Comparison of ENCODE assay signal across 21 cellular contexts in the genomic region with DNA sequence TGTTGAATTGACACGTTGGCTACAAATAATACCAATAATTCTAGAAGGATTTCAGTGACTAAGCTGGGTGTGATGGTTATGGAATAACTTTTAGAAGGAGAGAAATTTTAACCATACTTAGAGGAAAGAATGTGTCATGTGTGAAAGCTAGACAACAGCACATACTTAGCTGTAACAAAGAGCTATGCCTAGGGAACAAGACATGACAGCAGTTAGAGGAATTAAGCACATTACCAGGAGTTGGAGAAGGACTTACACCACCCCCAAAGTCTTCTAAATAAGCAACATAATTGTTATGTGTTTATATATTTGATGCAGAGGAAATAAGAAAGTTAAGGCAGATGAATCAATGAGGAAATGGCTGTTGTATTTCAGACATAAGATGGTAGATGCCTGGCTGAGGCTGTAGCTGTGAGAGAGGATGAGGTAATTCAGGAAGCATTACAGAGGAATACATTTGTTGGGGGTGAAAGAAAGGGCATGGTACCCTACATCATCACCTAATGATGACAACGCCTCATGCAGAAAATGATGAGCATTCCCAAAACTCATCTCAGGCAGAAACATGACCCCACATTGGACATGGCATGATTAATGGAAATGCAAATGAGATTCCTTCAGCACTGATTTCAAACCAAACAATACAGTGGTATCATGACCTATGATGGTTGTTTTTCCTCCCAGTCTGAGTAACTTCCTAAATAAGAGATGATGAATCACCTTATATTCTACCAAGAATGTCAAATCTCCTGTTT.
DNase-seq lines count a peak whose midpoint lies in the region; ATAC-seq and TF ChIP-seq lines count a peak whose summit lies in the region.
"Had no signal": no experiment of that assay in that cellular context is flagged by ENCODE, and none has a peak within 500 bp of the region (broad histone marks: within the 10 kb centered on the region; RNA-seq: fewer than 3 reads in every experiment).

No MANE protein-coding gene starts in this region.

- H3K9me3 ChIP-seq in breast epithelium = no peaks in the 10 kb centered on the region
- H3K9me3 ChIP-seq: ascending aorta, right atrium auricular region had no signal

- no peak for TF ChIP-seq CTCF in MCF 10A (IDR thresholded peaks at IDR 0.05; ENCODE audit: unreplicated experiment)
- TF ChIP-seq CTCF in breast epithelium (IDR thresholded peaks at IDR 0.05) = no peak
- TF ChIP-seq CTCF in astrocyte of the spinal cord (IDR thresholded peaks at IDR 0.05; ENCODE audit: low read depth, low read length) = no peak
- TF ChIP-seq CTCF in glutamatergic neuron (IDR thresholded peaks at IDR 0.05; ENCODE audit: partially characterized antibody, unreplicated experiment) = no peak

- H3K9me3 Mint-ChIP-seq in MCF 10A (ENCODE audit: unreplicated experiment) (no peaks in the 10 kb centered on the region), glutamatergic neuron (ENCODE audit: unreplicated experiment) (no peaks in the 10 kb centered on the region)
- H3K9me3 Mint-ChIP-seq: activated T-helper 1 cell treated with anti-CD3 and anti-CD28 coated beads, Interleukin-12 subunit alpha, Interleukin-12 subunit beta, Interleukin-2, Interleukin-4 antibody, amounts not matched to agents 30 ng/mL and 10 ng/mL and 1 ng/mL, durations not matched to agents 14 hours and 24 hours and 36 hours had no signal

- H3K4me1 ChIP-seq in breast epithelium = no peaks in the 10 kb centered on the region
- H3K4me1 ChIP-seq: ascending aorta, heart left ventricle, right atrium auricular region had no signal

- H3K4me3 ChIP-seq in breast epithelium = no peak overlapping the region
- no peak overlapping the region for H3K4me3 ChIP-seq in astrocyte of the spinal cord (ENCODE audit: low read depth, low read length)
- H3K4me3 ChIP-seq: ascending aorta, heart left ventricle, right atrium auricular region, SK-N-MC had no signal

- H3K4me1 Mint-ChIP-seq in MCF 10A (ENCODE audit: insufficient read depth, unreplicated experiment) = peaks cover 15% of the 10 kb centered on the region
- H3K4me1 Mint-ChIP-seq in glutamatergic neuron (ENCODE audit: low read depth, unreplicated experiment) = peaks cover 8% of the 10 kb centered on the region
- H3K4me1 Mint-ChIP-seq: natural killer cell had no signal

- H3K27ac ChIP-seq in breast epithelium = no peak overlapping the region
- H3K27ac ChIP-seq: ascending aorta, heart left ventricle, right atrium auricular region, SK-N-MC had no signal

- H3K27ac Mint-ChIP-seq in MCF 10A (ENCODE audit: low read depth, unreplicated experiment) (peak overlapping the region; percentile 43), glutamatergic neuron (ENCODE audit: unreplicated experiment) (peak overlapping the region; percentile 45)
- H3K27ac Mint-ChIP-seq: activated CD8-positive, alpha-beta T cell treated with anti-CD3 and anti-CD28 coated beads for 36 hours; activated T-helper 1 cell treated with anti-CD3 and anti-CD28 coated beads, Interleukin-12 subunit alpha, Interleukin-12 subunit beta, Interleukin-2, Interleukin-4 antibody, amounts not matched to agents 30 ng/mL and 10 ng/mL and 1 ng/mL, durations not matched to agents 14 hours and 24 hours and 36 hours; CD8-positive, alpha-beta T cell; effector memory CD8-positive, alpha-beta T cell; natural killer cell had no signal

- POLR2A ChIA-PET in MCF 10A (lab: Yijun Ruan, JAX) = interaction anchor here (0.6 to 1.0 kb wide), 2 partner anchors 30 to 60 kb away, joined by 4 read pairs; no protein-coding TSS in a partner anchor

- H3K36me3 Mint-ChIP-seq in MCF 10A (ENCODE audit: insufficient read depth, unreplicated experiment) (peaks cover 6% of the 10 kb centered on the region), glutamatergic neuron (ENCODE audit: unreplicated experiment) (peaks cover 4% of the 10 kb centered on the region)
- H3K36me3 Mint-ChIP-seq: CD8-positive, alpha-beta T cell; natural killer cell had no signal

- in situ Hi-C loops in astrocyte of the spinal cord (cut with HindIII; ENCODE audit: low sequenced_read_pairs) = no loop called here

- ATAC-seq in HG03439 (IDR thresholded peaks at IDR 0.05; ENCODE audit: unreplicated experiment) = no peak
- ATAC-seq: activated CD8-positive, alpha-beta T cell treated with anti-CD3 and anti-CD28 coated beads for 36 hours; CD8-positive, alpha-beta T cell; effector memory CD8-positive, alpha-beta T cell; heart left ventricle; left lobe of liver; natural killer cell had no signal

- no peak for TF ChIP-seq POLR2A in breast epithelium (IDR thresholded peaks at IDR 0.05)

- H3K27me3 Mint-ChIP-seq in MCF 10A (ENCODE audit: insufficient read depth, unreplicated experiment) (no peaks in the 10 kb centered on the region), glutamatergic neuron (ENCODE audit: unreplicated experiment) (no peaks in the 10 kb centered on the region)
- H3K27me3 Mint-ChIP-seq: effector memory CD8-positive, alpha-beta T cell had no signal

- DNase-seq in MCF 10A (ENCODE audit: unreplicated experiment) (peak; percentile 35), breast epithelium (ENCODE audit: low spot score in 2 of 2) (no peak), astrocyte of the spinal cord (ENCODE audit: low read depth, low spot score) (peak; percentile 64), glutamatergic neuron (no peak), NCI-H2029 treated with DMSO at 0.1 percent for 48 hours (lab: John Stamatoyannopoulos, UW) (no peak), NCI-H524 (lab: John Stamatoyannopoulos, UW) (no peak), NCI-H1048 (lab: John Stamatoyannopoulos, UW) (no peak)
- DNase-seq: activated CD8-positive, alpha-beta T cell treated with anti-CD3 and anti-CD28 coated beads for 36 hours; CD8-positive, alpha-beta T cell; effector memory CD8-positive, alpha-beta T cell; GF-D8; heart left ventricle; natural killer cell; NCI-H2171 treated with DMSO at 0.1 percent for 48 hours; stimulated activated CD4-positive, alpha-beta T cell treated with anti-CD3 and anti-CD28 coated beads, Interleukin-4, amount 100 ng/mL, for 4 hours had no signal

- CTCF ChIA-PET in MCF 10A (lab: Yijun Ruan, JAX) = interaction anchor here (0.7 kb wide), 1 partner anchor 74 kb away, joined by 3 read pairs; no protein-coding TSS in a partner anchor

- no TSS peak for BruUV-seq in MCF 10A (replicated peaks; lab: Mats Ljungman, UMichigan)

- H3K36me3 ChIP-seq in breast epithelium = no peaks in the 10 kb centered on the region
- H3K36me3 ChIP-seq: ascending aorta, heart left ventricle, right atrium auricular region had no signal

- no peaks in the 10 kb centered on the region for H3K27me3 ChIP-seq in breast epithelium
- H3K27me3 ChIP-seq: ascending aorta, heart left ventricle, right atrium auricular region had no signal

- intact Hi-C loops in MCF 10A (cut with micrococcal nuclease) (no loop called here), breast epithelium (cut with DNase I; ENCODE audit: low total_unique reads) (no loop called here)

- H3K4me3 Mint-ChIP-seq in MCF 10A (ENCODE audit: unreplicated experiment) = no peak overlapping the region
- H3K4me3 Mint-ChIP-seq in glutamatergic neuron (ENCODE audit: unreplicated experiment) = no peak overlapping the region
- H3K4me3 Mint-ChIP-seq: activated CD8-positive, alpha-beta T cell treated with anti-CD3 and anti-CD28 coated beads for 36 hours; activated T-helper 1 cell treated with anti-CD3 and anti-CD28 coated beads, Interleukin-12 subunit alpha, Interleukin-12 subunit beta, Interleukin-2, Interleukin-4 antibody, amounts not matched to agents 30 ng/mL and 10 ng/mL and 1 ng/mL, durations not matched to agents 14 hours and 24 hours and 36 hours; CD8-positive, alpha-beta T cell; effector memory CD8-positive, alpha-beta T cell; natural killer cell had no signal

Comparison
In these comparisons a context has a peak if more than half of its experiments do, and no peak if none do; other contexts are left out.
1. DNase-seq: peak in MCF 10A (single experiment) and astrocyte of the spinal cord (single experiment); none in breast epithelium (0 of 2), glutamatergic neuron (single experiment), NCI-H2029 treated with DMSO at 0.1 percent for 48 hours (single experiment), NCI-H524 (0 of 2) and NCI-H1048 (single experiment).